8 cellular contexts compared by ENCODE assay signal in genomic region chr1:230113605-230114241, GRCh38. TPM values are rescaled to one million over a fixed set of nuclear protein-coding genes. Genes with fewer than 3 reads are reported as not detected.
DNase-seq lines count a peak whose midpoint lies in the region; ATAC-seq and TF ChIP-seq lines count a peak whose summit lies in the region.

No MANE protein-coding gene starts in this region.

- peaks cover 46% of the 10 kb centered on the region for H3K4me1 Mint-ChIP-seq in type B pancreatic cell (ENCODE audit: unreplicated experiment)

- in situ Hi-C loops in SK-MEL-5 (cut with HindIII; ENCODE audit: low pct_unique_long_range_greater_than_20kb, low sequenced_read_pairs) = no loop called here

- peak overlapping the region; percentile 44 for H3K4me3 ChIP-seq in fibroblast of villous mesenchyme (ENCODE audit: low read depth, low read length)

- no peak overlapping the region for H3K4me3 Mint-ChIP-seq in type B pancreatic cell

- peaks cover 8% of the 10 kb centered on the region for H3K36me3 Mint-ChIP-seq in type B pancreatic cell

- DNase-seq in Daoy (ENCODE audit: low read depth) (peak; percentile 89), SK-MEL-5 (ENCODE audit: low read depth, low spot score) (peak; percentile 100), fibroblast of villous mesenchyme (ENCODE audit: low read depth) (peak; percentile 96), renal cortical epithelial cell (ENCODE audit: low read depth) (peak; percentile 81), type B pancreatic cell (ENCODE audit: extremely low spot score, unreplicated experiment) (no peak), NCI-H2107 (lab: John Stamatoyannopoulos, UW) (no peak), OCI-M1 (lab: John Stamatoyannopoulos, UW) (no peak)

- ATAC-seq in HG03354 (IDR thresholded peaks at IDR 0.05; ENCODE audit: poor library complexity, severe bottlenecking, unreplicated experiment) = no peak

- H3K9me3 Mint-ChIP-seq in type B pancreatic cell = no peaks in the 10 kb centered on the region

- no peak overlapping the region for H3K27ac Mint-ChIP-seq in type B pancreatic cell

- no peak for TF ChIP-seq CTCF in fibroblast of villous mesenchyme (IDR thresholded peaks at IDR 0.05; ENCODE audit: insufficient read depth, low read depth, low read length)
- TF ChIP-seq CTCF in type B pancreatic cell (conservative IDR thresholded peaks at IDR 0.05) = no peak

- peaks cover 7% of the 10 kb centered on the region for H3K27me3 Mint-ChIP-seq in type B pancreatic cell

RNA-seq across cellular contexts. Expression of gene GALNT2, which starts 46.7 kb away (rescaled TPM):
- 58.4 and 63.1 TPM in 2 replicates for total RNA-seq in Daoy (2014; rRNA removed; shearing (Covaris generic))
- total RNA-seq in SK-MEL-5 (2014; rRNA removed; shearing (Covaris generic)) = 149 and 169 TPM in 2 replicates
- polyA plus RNA-seq in SK-MEL-5 (2015; cell fraction: cytosol; rRNA removed) = 553 and 669 TPM in 2 replicates
- polyA plus RNA-seq in SK-MEL-5 (2015; cell fraction: nucleus; rRNA removed) = 220 and 255 TPM in 2 replicates
- 67.0 and 69.5 TPM in 2 replicates for total RNA-seq in fibroblast of villous mesenchyme
- total RNA-seq in renal cortical epithelial cell = 60.1 and 119 TPM in 2 replicates
- total RNA-seq in type B pancreatic cell (ENCODE audit: low replicate concordance) = 39.9 and 66.3 TPM in 2 replicates

Comparison
In these comparisons a context has a peak if more than half of its experiments do, and no peak if none do; other contexts are left out.
1. DNase-seq: peak in Daoy (single experiment), SK-MEL-5 (single experiment), fibroblast of villous mesenchyme (single experiment) and renal cortical epithelial cell (single experiment); none in type B pancreatic cell (single experiment), NCI-H2107 (single experiment) and OCI-M1 (single experiment).